In genomic region chr2:153834662-153835061, GRCh38 we compare ENCODE assay signal across 1 cellular context.
A peak's percentile ranks its signal among the peaks of the same experiment; 100 is the strongest.
TF ChIP-seq lines count a peak whose summit lies in the region.

No MANE protein-coding gene starts in this region.

TF ChIP-seq in HepG2, 621 proteins besides CTCF, POLR2A, EP300 and RAD21 (continued from another document):
- TF ChIP-seq DMTF1 (CRISPR knock-in tag; IDR thresholded peaks at IDR 0.05) (no peak), HNRNPLL (IDR thresholded peaks at IDR 0.05; ENCODE audit: low read depth, low read length, poor library complexity, severe bottlenecking) (no peak), RELA (CRISPR knock-in tag; IDR thresholded peaks at IDR 0.05) (no peak), ZNF878 (CRISPR knock-in tag; IDR thresholded peaks at IDR 0.05) (0 out of 2 replicates have a peak, but pooled peaks have one; percentile 30), ZNF333 (CRISPR knock-in tag; IDR thresholded peaks at IDR 0.05; ENCODE audit: borderline replicate concordance) (no peak), HMG20B (CRISPR knock-in tag; conservative IDR thresholded peaks at IDR 0.05) (no peak), SRSF9 (IDR thresholded peaks at IDR 0.05; ENCODE audit: borderline replicate concordance, insufficient read depth, low read depth, low read length, poor library complexity, severe bottlenecking) (no peak), ELF3 (CRISPR knock-in tag; IDR thresholded peaks at IDR 0.05) (peak; percentile 56), KLF16 (CRISPR knock-in tag; IDR thresholded peaks at IDR 0.05) (0 out of 4 replicates have a peak, but pooled peaks of 1 of the 2 experiments have one; percentile 22), CEBPG (CRISPR knock-in tag; IDR thresholded peaks at IDR 0.05) (no peak), ZNF652 (CRISPR knock-in tag; IDR thresholded peaks at IDR 0.05; ENCODE audit: borderline replicate concordance, low read depth) (no peak), MLLT10 (CRISPR knock-in tag; IDR thresholded peaks at IDR 0.05) (no peak), PHF8 (CRISPR knock-in tag; IDR thresholded peaks at IDR 0.05) (no peak), ARNT2 (CRISPR knock-in tag; IDR thresholded peaks at IDR 0.05; ENCODE audit: low read depth) (no peak), KLF9 (CRISPR knock-in tag; IDR thresholded peaks at IDR 0.05; ENCODE audit: low read depth) (no peak), E2F2 (CRISPR knock-in tag; IDR thresholded peaks at IDR 0.05; ENCODE audit: borderline replicate concordance) (no peak), ZNF607 (CRISPR knock-in tag; IDR thresholded peaks at IDR 0.05; ENCODE audit: borderline replicate concordance) (no peak), ZSCAN9 (CRISPR knock-in tag; IDR thresholded peaks at IDR 0.05; ENCODE audit: borderline replicate concordance) (no peak), ZNF205 (CRISPR knock-in tag; IDR thresholded peaks at IDR 0.05) (no peak), ZNF207 (IDR thresholded peaks at IDR 0.05; ENCODE audit: borderline replicate concordance) (no peak), ZNF782 (CRISPR knock-in tag; IDR thresholded peaks at IDR 0.05; ENCODE audit: borderline replicate concordance) (no peak), ZNF660 (CRISPR knock-in tag; IDR thresholded peaks at IDR 0.05; ENCODE audit: borderline replicate concordance, low read depth) (no peak), ZNF770 (CRISPR knock-in tag; IDR thresholded peaks at IDR 0.05) (no peak), ZNF589 (CRISPR knock-in tag; conservative IDR thresholded peaks at IDR 0.05) (no peak), TBL1XR1 (IDR thresholded peaks at IDR 0.05; ENCODE audit: borderline replicate concordance, low read length, partially characterized antibody) (no peak), ZNF75D (CRISPR knock-in tag; IDR thresholded peaks at IDR 0.05; ENCODE audit: borderline replicate concordance) (no peak), CHD4 (IDR thresholded peaks at IDR 0.05; ENCODE audit: borderline replicate concordance, low read length) (no peak), ZNF569 (CRISPR knock-in tag; IDR thresholded peaks at IDR 0.05; ENCODE audit: borderline replicate concordance) (no peak), FOSL1 (CRISPR knock-in tag; IDR thresholded peaks at IDR 0.05; ENCODE audit: borderline replicate concordance) (0 out of 2 replicates have a peak, but pooled peaks have one; percentile 24), FOXK2 (IDR thresholded peaks at IDR 0.05) (no peak)
- TF ChIP-seq, protein P1, sequence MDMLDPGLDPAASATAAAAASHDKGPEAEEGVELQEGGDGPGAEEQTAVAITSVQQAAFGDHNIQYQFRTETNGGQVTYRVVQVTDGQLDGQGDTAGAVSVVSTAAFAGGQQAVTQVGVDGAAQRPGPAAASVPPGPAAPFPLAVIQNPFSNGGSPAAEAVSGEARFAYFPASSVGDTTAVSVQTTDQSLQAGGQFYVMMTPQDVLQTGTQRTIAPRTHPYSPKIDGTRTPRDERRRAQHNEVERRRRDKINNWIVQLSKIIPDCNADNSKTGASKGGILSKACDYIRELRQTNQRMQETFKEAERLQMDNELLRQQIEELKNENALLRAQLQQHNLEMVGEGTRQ (IDR thresholded peaks at IDR 0.05; ENCODE audit: low read depth, low read length), result no peak
- TF ChIP-seq, protein P1 (CRISPR knock-in tag; IDR thresholded peaks at IDR 0.05; ENCODE audit: borderline replicate concordance), result no peak
- TF ChIP-seq, protein P2, sequence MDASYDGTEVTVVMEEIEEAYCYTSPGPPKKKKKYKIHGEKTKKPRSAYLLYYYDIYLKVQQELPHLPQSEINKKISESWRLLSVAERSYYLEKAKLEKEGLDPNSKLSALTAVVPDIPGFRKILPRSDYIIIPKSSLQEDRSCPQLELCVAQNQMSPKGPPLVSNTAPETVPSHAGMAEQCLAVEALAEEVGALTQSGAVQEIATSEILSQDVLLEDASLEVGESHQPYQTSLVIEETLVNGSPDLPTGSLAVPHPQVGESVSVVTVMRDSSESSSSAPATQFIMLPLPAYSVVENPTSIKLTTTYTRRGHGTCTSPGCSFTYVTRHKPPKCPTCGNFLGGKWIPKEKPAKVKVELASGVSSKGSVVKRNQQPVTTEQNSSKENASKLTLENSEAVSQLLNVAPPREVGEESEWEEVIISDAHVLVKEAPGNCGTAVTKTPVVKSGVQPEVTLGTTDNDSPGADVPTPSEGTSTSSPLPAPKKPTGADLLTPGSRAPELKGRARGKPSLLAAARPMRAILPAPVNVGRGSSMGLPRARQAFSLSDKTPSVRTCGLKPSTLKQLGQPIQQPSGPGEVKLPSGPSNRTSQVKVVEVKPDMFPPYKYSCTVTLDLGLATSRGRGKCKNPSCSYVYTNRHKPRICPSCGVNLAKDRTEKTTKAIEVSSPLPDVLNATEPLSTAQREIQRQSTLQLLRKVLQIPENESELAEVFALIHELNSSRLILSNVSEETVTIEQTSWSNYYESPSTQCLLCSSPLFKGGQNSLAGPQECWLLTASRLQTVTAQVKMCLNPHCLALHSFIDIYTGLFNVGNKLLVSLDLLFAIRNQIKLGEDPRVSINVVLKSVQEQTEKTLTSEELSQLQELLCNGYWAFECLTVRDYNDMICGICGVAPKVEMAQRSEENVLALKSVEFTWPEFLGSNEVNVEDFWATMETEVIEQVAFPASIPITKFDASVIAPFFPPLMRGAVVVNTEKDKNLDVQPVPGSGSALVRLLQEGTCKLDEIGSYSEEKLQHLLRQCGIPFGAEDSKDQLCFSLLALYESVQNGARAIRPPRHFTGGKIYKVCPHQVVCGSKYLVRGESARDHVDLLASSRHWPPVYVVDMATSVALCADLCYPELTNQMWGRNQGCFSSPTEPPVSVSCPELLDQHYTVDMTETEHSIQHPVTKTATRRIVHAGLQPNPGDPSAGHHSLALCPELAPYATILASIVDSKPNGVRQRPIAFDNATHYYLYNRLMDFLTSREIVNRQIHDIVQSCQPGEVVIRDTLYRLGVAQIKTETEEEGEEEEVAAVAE (CRISPR knock-in tag; IDR thresholded peaks at IDR 0.05; ENCODE audit: borderline replicate concordance), result no peak
- TF ChIP-seq, protein P3, sequence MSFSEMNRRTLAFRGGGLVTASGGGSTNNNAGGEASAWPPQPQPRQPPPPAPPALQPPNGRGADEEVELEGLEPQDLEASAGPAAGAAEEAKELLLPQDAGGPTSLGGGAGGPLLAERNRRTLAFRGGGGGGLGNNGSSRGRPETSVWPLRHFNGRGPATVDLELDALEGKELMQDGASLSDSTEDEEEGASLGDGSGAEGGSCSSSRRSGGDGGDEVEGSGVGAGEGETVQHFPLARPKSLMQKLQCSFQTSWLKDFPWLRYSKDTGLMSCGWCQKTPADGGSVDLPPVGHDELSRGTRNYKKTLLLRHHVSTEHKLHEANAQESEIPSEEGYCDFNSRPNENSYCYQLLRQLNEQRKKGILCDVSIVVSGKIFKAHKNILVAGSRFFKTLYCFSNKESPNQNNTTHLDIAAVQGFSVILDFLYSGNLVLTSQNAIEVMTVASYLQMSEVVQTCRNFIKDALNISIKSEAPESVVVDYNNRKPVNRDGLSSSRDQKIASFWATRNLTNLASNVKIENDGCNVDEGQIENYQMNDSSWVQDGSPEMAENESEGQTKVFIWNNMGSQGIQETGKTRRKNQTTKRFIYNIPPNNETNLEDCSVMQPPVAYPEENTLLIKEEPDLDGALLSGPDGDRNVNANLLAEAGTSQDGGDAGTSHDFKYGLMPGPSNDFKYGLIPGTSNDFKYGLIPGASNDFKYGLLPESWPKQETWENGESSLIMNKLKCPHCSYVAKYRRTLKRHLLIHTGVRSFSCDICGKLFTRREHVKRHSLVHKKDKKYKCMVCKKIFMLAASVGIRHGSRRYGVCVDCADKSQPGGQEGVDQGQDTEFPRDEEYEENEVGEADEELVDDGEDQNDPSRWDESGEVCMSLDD (CRISPR knock-in tag; IDR thresholded peaks at IDR 0.05; ENCODE audit: borderline replicate concordance), result no peak
- TF ChIP-seq, protein P4, sequence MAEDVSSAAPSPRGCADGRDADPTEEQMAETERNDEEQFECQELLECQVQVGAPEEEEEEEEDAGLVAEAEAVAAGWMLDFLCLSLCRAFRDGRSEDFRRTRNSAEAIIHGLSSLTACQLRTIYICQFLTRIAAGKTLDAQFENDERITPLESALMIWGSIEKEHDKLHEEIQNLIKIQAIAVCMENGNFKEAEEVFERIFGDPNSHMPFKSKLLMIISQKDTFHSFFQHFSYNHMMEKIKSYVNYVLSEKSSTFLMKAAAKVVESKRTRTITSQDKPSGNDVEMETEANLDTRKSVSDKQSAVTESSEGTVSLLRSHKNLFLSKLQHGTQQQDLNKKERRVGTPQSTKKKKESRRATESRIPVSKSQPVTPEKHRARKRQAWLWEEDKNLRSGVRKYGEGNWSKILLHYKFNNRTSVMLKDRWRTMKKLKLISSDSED (CRISPR knock-in tag; IDR thresholded peaks at IDR 0.05), result no peak
- TF ChIP-seq, protein P5, sequence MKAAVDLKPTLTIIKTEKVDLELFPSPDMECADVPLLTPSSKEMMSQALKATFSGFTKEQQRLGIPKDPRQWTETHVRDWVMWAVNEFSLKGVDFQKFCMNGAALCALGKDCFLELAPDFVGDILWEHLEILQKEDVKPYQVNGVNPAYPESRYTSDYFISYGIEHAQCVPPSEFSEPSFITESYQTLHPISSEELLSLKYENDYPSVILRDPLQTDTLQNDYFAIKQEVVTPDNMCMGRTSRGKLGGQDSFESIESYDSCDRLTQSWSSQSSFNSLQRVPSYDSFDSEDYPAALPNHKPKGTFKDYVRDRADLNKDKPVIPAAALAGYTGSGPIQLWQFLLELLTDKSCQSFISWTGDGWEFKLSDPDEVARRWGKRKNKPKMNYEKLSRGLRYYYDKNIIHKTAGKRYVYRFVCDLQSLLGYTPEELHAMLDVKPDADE (CRISPR knock-in tag; IDR thresholded peaks at IDR 0.05), result no peak
